9 cellular contexts compared by ENCODE assay signal in genomic region chr4:148043990-148044645, GRCh38.
DNase-seq lines count a peak whose midpoint lies in the region; ATAC-seq and TF ChIP-seq lines count a peak whose summit lies in the region.
"Had no signal": no experiment of that assay in that cellular context is flagged by ENCODE, and none has a peak within 500 bp of the region (broad histone marks: within the 10 kb centered on the region; RNA-seq: fewer than 3 reads in every experiment).

No MANE protein-coding gene starts in this region.

- DNase-seq in left cardiac atrium (peak; percentile 67), upper lobe of right lung (no peak), testis (no peak), retina (no peak)
- no peak for DNase-seq in stimulated activated naive CD4-positive, alpha-beta T cell (lab: John Stamatoyannopoulos, UW)
- DNase-seq: endodermal cell, NCI-H2029 had no signal

- no peaks in the 10 kb centered on the region for H3K27me3 ChIP-seq in upper lobe of right lung
- H3K27me3 ChIP-seq in testis: no peaks in the 10 kb centered on the region

- no peaks in the 10 kb centered on the region for H3K4me1 ChIP-seq in upper lobe of right lung
- H3K4me1 ChIP-seq in testis: no peaks in the 10 kb centered on the region

- no peak overlapping the region for H3K27ac ChIP-seq in upper lobe of right lung
- no peak overlapping the region for H3K27ac ChIP-seq in testis

- no peak for TF ChIP-seq POLR2A in testis (IDR thresholded peaks at IDR 0.05)

- no peaks in the 10 kb centered on the region for H3K9me3 ChIP-seq in upper lobe of right lung
- H3K9me3 ChIP-seq in testis: no peaks in the 10 kb centered on the region

- H3K36me3 ChIP-seq in upper lobe of right lung (no peaks in the 10 kb centered on the region), testis (ENCODE audit: low read depth, missing control alignments) (no peaks in the 10 kb centered on the region)

- WGBS in testis, 2 donors: 90 to 100% methylated on average over 3 to 4 of the region's 4 CpGs

- peak; percentile 2 for ATAC-seq in GM19463 (IDR thresholded peaks at IDR 0.05; ENCODE audit: unreplicated experiment)
- peak; percentile 2 for ATAC-seq in HG03378 (IDR thresholded peaks at IDR 0.05; ENCODE audit: unreplicated experiment)
- ATAC-seq in left cardiac atrium: peak; percentile 93
- ATAC-seq in upper lobe of right lung: peak; percentile 33

- TF ChIP-seq CTCF in upper lobe of right lung (IDR thresholded peaks at IDR 0.05) (no peak), testis (IDR thresholded peaks at IDR 0.05) (no peak)

- H3K4me3 ChIP-seq in upper lobe of right lung (no peak overlapping the region), testis (no peak overlapping the region)

- intact Hi-C loops in left cardiac atrium (cut with DNase I): no loop called here
- intact Hi-C loops in upper lobe of right lung (cut with DNase I): no loop called here
- intact Hi-C loops in testis (cut with DNase I; ENCODE audit: low total_unique reads): no loop called here

Comparison
In these comparisons a context has a peak if more than half of its experiments do, and no peak if none do; other contexts are left out.
1. ATAC-seq: peak in every context shown above with its lines; median percentile 93 in left cardiac atrium; 33 in upper lobe of right lung; 2 in GM19463; 2 in HG03378.